ENCODE assay signal across 17 cellular contexts in genomic region chr17:70100983-70101382, GRCh38. TPM values are rescaled to one million over a fixed set of nuclear protein-coding genes. Genes with fewer than 3 reads are reported as not detected.
DNase-seq lines count a peak whose midpoint lies in the region; ATAC-seq and TF ChIP-seq lines count a peak whose summit lies in the region.
"Had no signal": no experiment of that assay in that cellular context is flagged by ENCODE, and none has a peak within 500 bp of the region (broad histone marks: within the 10 kb centered on the region; RNA-seq: fewer than 3 reads in every experiment).

No MANE protein-coding gene starts in this region.

- H3K27ac ChIP-seq in HEK293 (ENCODE audit: extremely low read depth, low read depth, low read length) (no peak overlapping the region), foreskin keratinocyte (no peak overlapping the region)
- H3K27ac ChIP-seq: PC-9, spleen had no signal

- H3K4me3 ChIP-seq in Caco-2 (ENCODE audit: low read depth, low read length): no peak overlapping the region
- no peak overlapping the region for H3K4me3 ChIP-seq in HEK293 (ENCODE audit: low read depth, low read length)
- H3K4me3 ChIP-seq: PC-9, spleen had no signal

- intact Hi-C loops in Caco-2 (cut with micrococcal nuclease; ENCODE audit: unreplicated experiment): loop anchor here (2.0 kb wide), 3 partner anchors 72 to 532 kb away; no protein-coding TSS in a partner anchor

- BruUV-seq in Caco-2 (replicated peaks; lab: Mats Ljungman, UMichigan): no TSS peak

- peaks cover 12% of the 10 kb centered on the region for H3K36me3 Mint-ChIP-seq in Caco-2 (ENCODE audit: insufficient read depth, unreplicated experiment)
- no peaks in the 10 kb centered on the region for H3K36me3 Mint-ChIP-seq in activated T-cell treated with anti-CD3 and anti-CD28 coated beads, Interleukin-2, amount 50 U/mL, for 72 hours (ENCODE audit: insufficient read depth in 2 of 2)
- H3K36me3 Mint-ChIP-seq: WTC11 had no signal

- H3K9me3 ChIP-seq in Caco-2 (peaks cover 9% of the 10 kb centered on the region; the same call in 1 of the 2 replicates), HEK293 (ENCODE audit: control insufficient read depth, insufficient read depth, low read depth, low read length) (no peaks in the 10 kb centered on the region)
- H3K9me3 ChIP-seq: spleen had no signal

- no peak for TF ChIP-seq POLR2A in erythroblast (IDR thresholded peaks at IDR 0.05; ENCODE audit: low read length)

- CTCF ChIA-PET in Caco-2 (lab: Charles Lee) (no interaction called here), HEK293 (lab: Yijun Ruan, JAX) (interaction anchor here (0.6 to 1.1 kb wide), 2 partner anchors 35 to 48 kb away, joined by 3 read pairs; no protein-coding TSS in a partner anchor)

- TF ChIP-seq CTCF in Caco-2 (IDR thresholded peaks at IDR 0.05; ENCODE audit: insufficient read depth in 1 of 2, low read depth in 1 of 2, low read length in 1 of 2, severe bottlenecking in 1 of 2, unreplicated experiment in 1 of 2) (peak; percentile 18 to 23), HEK293 (tag by site-specific recombination; IDR thresholded peaks at IDR 0.05) (0 out of 2 replicates have a peak, but pooled peaks have one; percentile 26), foreskin keratinocyte (conservative IDR thresholded peaks at IDR 0.05) (peak; percentile 20)

- no peak overlapping the region for H3K27ac Mint-ChIP-seq in Caco-2 (ENCODE audit: unreplicated experiment)
- no peak overlapping the region for H3K27ac Mint-ChIP-seq in activated T-cell treated with anti-CD3 and anti-CD28 coated beads, Interleukin-2, amount 50 U/mL, for 72 hours
- H3K27ac Mint-ChIP-seq: CD4-positive, alpha-beta T cell; dendritic cell treated with granulocyte-macrophage colony-stimulating factor and Interleukin-4, amounts not matched to agents 40 ng/mL and 50 ng/mL, for 4 days; stimulated activated naive CD8-positive, alpha-beta T cell treated with anti-CD3 and anti-CD28 coated beads, Interleukin-15, Interleukin-2, amounts not matched to agents 100 ng/mL and 50 ng/mL, for 24 hours; WTC11 had no signal

- no peaks in the 10 kb centered on the region for H3K4me1 ChIP-seq in Caco-2
- H3K4me1 ChIP-seq in HEK293 (ENCODE audit: control insufficient read depth, insufficient read depth, low read length): 0 out of 2 replicates have a peak, but pooled peaks cover 2% of the 10 kb centered on the region
- no peaks in the 10 kb centered on the region for H3K4me1 ChIP-seq in foreskin keratinocyte

- peak in 1 of 2 experiments; percentile 16 for DNase-seq in Caco-2
- peak; percentile 3 for DNase-seq in RPMI7951 (ENCODE audit: low read depth)
- no peak for DNase-seq in foreskin keratinocyte
- no peak for DNase-seq in erythroblast (lab: John Stamatoyannopoulos, UW)
- no peak for DNase-seq in activated T-cell treated with anti-CD3 and anti-CD28 coated beads, Interleukin-2, amount 50 U/mL, for 72 hours
- DNase-seq: activated naive CD4-positive, alpha-beta T cell treated with Interleukin-2 at 50 U/mL for 16 hours; CD4-positive, alpha-beta T cell; NCI-H1092; PC-9; spleen had no signal

- peaks cover 9% of the 10 kb centered on the region for H3K4me1 Mint-ChIP-seq in Caco-2 (ENCODE audit: low read depth, unreplicated experiment)
- H3K4me1 Mint-ChIP-seq in activated T-cell treated with anti-CD3 and anti-CD28 coated beads, Interleukin-2, amount 50 U/mL, for 72 hours (ENCODE audit: low read depth): no peaks in the 10 kb centered on the region
- H3K4me1 Mint-ChIP-seq: WTC11 had no signal

- no peaks in the 10 kb centered on the region for H3K27me3 Mint-ChIP-seq in Caco-2 (ENCODE audit: insufficient read depth, unreplicated experiment)
- H3K27me3 Mint-ChIP-seq in activated T-cell treated with anti-CD3 and anti-CD28 coated beads, Interleukin-2, amount 50 U/mL, for 72 hours (ENCODE audit: low read depth): peaks cover 22% of the 10 kb centered on the region
- H3K27me3 Mint-ChIP-seq: CD4-positive, alpha-beta T cell; dendritic cell treated with granulocyte-macrophage colony-stimulating factor and Interleukin-4, amounts not matched to agents 40 ng/mL and 50 ng/mL, for 4 days had no signal

- ATAC-seq in foreskin keratinocyte (no peak), GM18858 (IDR thresholded peaks at IDR 0.05; ENCODE audit: unreplicated experiment) (no peak), GM18502 (IDR thresholded peaks at IDR 0.05; ENCODE audit: poor library complexity, unreplicated experiment) (no peak)
- no peak for ATAC-seq in activated T-cell treated with anti-CD3 and anti-CD28 coated beads, Interleukin-2, amount 50 U/mL, for 72 hours (replicated peaks in 1 of 2)
- ATAC-seq: WTC11 had no signal

- H3K4me3 Mint-ChIP-seq in Caco-2 (ENCODE audit: unreplicated experiment): no peak overlapping the region
- H3K4me3 Mint-ChIP-seq in activated T-cell treated with anti-CD3 and anti-CD28 coated beads, Interleukin-2, amount 50 U/mL, for 72 hours: no peak overlapping the region
- H3K4me3 Mint-ChIP-seq: CD4-positive, alpha-beta T cell; dendritic cell treated with granulocyte-macrophage colony-stimulating factor and Interleukin-4, amounts not matched to agents 40 ng/mL and 50 ng/mL, for 4 days; stimulated activated naive CD8-positive, alpha-beta T cell treated with anti-CD3 and anti-CD28 coated beads, Interleukin-15, Interleukin-2, amounts not matched to agents 100 ng/mL and 50 ng/mL, for 24 hours; WTC11 had no signal

- H3K36me3 ChIP-seq in Caco-2 (ENCODE audit: control insufficient read depth, insufficient read depth, low read length) (no peaks in the 10 kb centered on the region), HEK293 (ENCODE audit: control insufficient read depth in 2 of 2, insufficient read depth in 1 of 2, low read length in 2 of 2) (no peaks in the 10 kb centered on the region)
- H3K36me3 ChIP-seq: spleen had no signal

- H3K9me3 Mint-ChIP-seq in Caco-2 (ENCODE audit: unreplicated experiment): peaks cover 9% of the 10 kb centered on the region
- H3K9me3 Mint-ChIP-seq in activated T-cell treated with anti-CD3 and anti-CD28 coated beads, Interleukin-2, amount 50 U/mL, for 72 hours: no peaks in the 10 kb centered on the region
- H3K9me3 Mint-ChIP-seq: CD4-positive, alpha-beta T cell; WTC11 had no signal

- H3K27me3 ChIP-seq in Caco-2 (replicated peaks; ENCODE audit: control insufficient read depth, insufficient read depth, low read length) (no peaks in the 10 kb centered on the region), foreskin keratinocyte (no peaks in the 10 kb centered on the region)
- H3K27me3 ChIP-seq: spleen had no signal

- POLR2A ChIA-PET in Caco-2 (lab: Charles Lee): no interaction called here
- POLR2A ChIA-PET in HEK293 (lab: Yijun Ruan, JAX): no interaction called here

TF ChIP-seq in HEK293, 187 proteins besides CTCF, POLR2A, EP300 and RAD21:
- no peak for TF ChIP-seq KLF7 (tag by site-specific recombination; IDR thresholded peaks at IDR 0.05; ENCODE audit: borderline replicate concordance)
- TF ChIP-seq ZNF530 (tag by site-specific recombination; IDR thresholded peaks at IDR 0.05; ENCODE audit: low read depth): no peak
- no peak for TF ChIP-seq ZBTB10 (tag by site-specific recombination; IDR thresholded peaks at IDR 0.05)
- TF ChIP-seq ZXDB (tag by site-specific recombination; IDR thresholded peaks at IDR 0.05): no peak

RNA-seq across cellular contexts. Expression of gene KCNJ16, which starts 26.0 kb away (rescaled TPM):
- total RNA-seq in Caco-2 (2022) (8.0 and 9.3 TPM in 2 replicates), foreskin keratinocyte (not detected in 2 replicates)
- not detected in 2 replicates for total RNA-seq in RPMI7951 (2014; rRNA removed; shearing (Covaris generic))
- not detected in 2 replicates for polyA plus RNA-seq in foreskin keratinocyte
- total RNA-seq in activated T-cell treated with anti-CD3 and anti-CD28 coated beads, Interleukin-2, amount 50 U/mL, for 72 hours: not detected
- total RNA-seq: CD4-positive, alpha-beta T cell; fibroblast of lung; PC-9; WTC11 had no signal
- polyA plus RNA-seq: fibroblast of lung had no signal
